ENCODE assay signal across 18 cellular contexts in genomic region chr10:114481055-114481454, GRCh38.
DNase-seq lines count a peak whose midpoint lies in the region; ATAC-seq and TF ChIP-seq lines count a peak whose summit lies in the region.
"Had no signal": no experiment of that assay in that cellular context is flagged by ENCODE, and none has a peak within 500 bp of the region (broad histone marks: within the 10 kb centered on the region; RNA-seq: fewer than 3 reads in every experiment).

No MANE protein-coding gene starts in this region.

- H3K4me3 Mint-ChIP-seq in T-helper 17 cell = no peak overlapping the region
- H3K4me3 Mint-ChIP-seq in stimulated activated memory B cell treated with anti-CD40 and anti-IgM and Interleukin-4, amounts not matched to agents 10 μg/mL and 1 μg/mL and 100 μg/mL, for 72 hours = no peak overlapping the region
- H3K4me3 Mint-ChIP-seq: B cell had no signal

- TF ChIP-seq RAD21 in SK-N-SH (IDR thresholded peaks at IDR 0.05; ENCODE audit: low read length) = no peak

- CTCF ChIA-PET in SK-N-SH (lab: Yijun Ruan, JAX) = interaction anchor here (1.3 to 5.3 kb wide), 4 partner anchors 10 to 340 kb away, joined by 3 to 42 read pairs (median 17); partner anchors contain the start of gene FHIP2A

- H3K9ac ChIP-seq in SK-N-SH = no peak overlapping the region

- no peak for ATAC-seq in SK-N-SH treated with all-trans-retinoic acid at 6 μM for 48 hours
- ATAC-seq in heart left ventricle = no peak
- no peak for ATAC-seq in left ventricle myocardium superior
- no peak for ATAC-seq in T-helper 17 cell
- ATAC-seq in stimulated activated memory B cell treated with anti-CD40 and anti-IgM and Interleukin-4, amounts not matched to agents 10 μg/mL and 1 μg/mL and 100 μg/mL, for 72 hours = no peak
- ATAC-seq in GM21515 (IDR thresholded peaks at IDR 0.05; ENCODE audit: unreplicated experiment) = no peak
- no peak for ATAC-seq in GM19467 (IDR thresholded peaks at IDR 0.05; ENCODE audit: unreplicated experiment)

- H3K4me1 ChIP-seq in SK-N-SH (ENCODE audit: control insufficient read depth in 1 of 2, insufficient read depth in 2 of 2, low read depth in 1 of 2, low read length in 1 of 2) (peaks cover 0 to 33% of the 10 kb centered on the region in 2 experiments; a peak in 2 of 4 replicates), heart left ventricle (peaks cover 6 to 89% (median 52%) of the 10 kb centered on the region in 12 donors)

- WGBS in SK-N-SH (ENCODE audit: low lambda C conversion rate) = 57% methylated on average over 3 of the region's 3 CpGs
- 68 to 78% (median 74%) methylated on average over 3 of the region's 3 CpGs for WGBS in heart left ventricle, 4 donors

- TF ChIP-seq EP300 in SK-N-SH (IDR thresholded peaks at IDR 0.05; ENCODE audit: borderline replicate concordance in 1 of 2, low read depth in 1 of 2, low read length in 1 of 2) = no peak

- DNase-seq in SK-N-SH = no peak
- no peak for DNase-seq in heart left ventricle
- no peak for DNase-seq in left ventricle myocardium superior
- DNase-seq in T-helper 17 cell = no peak
- DNase-seq: DMS79 treated with DMSO at 0.1 percent for 48 hours, KG1, NCI-H1048, NCI-H1436 treated with DMSO at 0.1 percent for 48 hours, NCI-H2029 treated with DMSO at 0.1 percent for 48 hours, NCI-H510A, NCI-H774, RPMI8226 had no signal

- no peaks in the 10 kb centered on the region for H3K9me3 Mint-ChIP-seq in stimulated activated memory B cell treated with anti-CD40 and anti-IgM and Interleukin-4, amounts not matched to agents 10 μg/mL and 1 μg/mL and 100 μg/mL, for 72 hours

- H3K27me3 ChIP-seq in SK-N-SH (ENCODE audit: insufficient read depth) = no peaks in the 10 kb centered on the region
- no peaks in the 10 kb centered on the region for H3K27me3 ChIP-seq in heart left ventricle

- intact Hi-C loops in heart left ventricle (cut with DNase I) (loop anchor here in 2 of 10 donors (5.0 to 10.0 kb wide), 2 partner anchors 41 to 154 kb away; no protein-coding TSS in a partner anchor), left ventricle myocardium superior (cut with micrococcal nuclease) (no loop called here)

- POLR2A ChIA-PET in SK-N-SH (lab: Yijun Ruan, JAX) = no interaction called here

- TF ChIP-seq POLR2A in heart left ventricle (IDR thresholded peaks at IDR 0.05) = no peak

- no peak overlapping the region; a peak in 1 of 4 replicates for H3K27ac ChIP-seq in SK-N-SH (ENCODE audit: low read depth in 2 of 2, low read length in 1 of 2)
- peak overlapping the region in 11 of 12 donors; percentile 52 to 93 (median 80) for H3K27ac ChIP-seq in heart left ventricle
- H3K27ac ChIP-seq: 22Rv1 had no signal

- H3K79me2 ChIP-seq in SK-N-SH (ENCODE audit: insufficient read depth) = no peaks in the 10 kb centered on the region

- H3F3A ChIP-seq in SK-N-SH (replicated peaks; ENCODE audit: insufficient read depth) = no peaks in the 10 kb centered on the region

- H3K36me3 ChIP-seq in SK-N-SH (replicated peaks in 1 of 2; ENCODE audit: control insufficient read depth in 1 of 2, insufficient read depth in 2 of 2, low read length in 1 of 2) (peaks cover 0 to 10% of the 10 kb centered on the region in 2 experiments), heart left ventricle (peaks cover 0 to 49% (median 18%) of the 10 kb centered on the region in 9 donors)

- H3K9me2 ChIP-seq in SK-N-SH = no peaks in the 10 kb centered on the region

- peaks cover 4% of the 10 kb centered on the region for H3K36me3 Mint-ChIP-seq in T-helper 17 cell (ENCODE audit: low read depth)
- H3K36me3 Mint-ChIP-seq in stimulated activated memory B cell treated with anti-CD40 and anti-IgM and Interleukin-4, amounts not matched to agents 10 μg/mL and 1 μg/mL and 100 μg/mL, for 72 hours = peaks cover 37% of the 10 kb centered on the region

- no peak overlapping the region for H2AFZ ChIP-seq in SK-N-SH (ENCODE audit: low read depth)

- H3K27ac Mint-ChIP-seq in T-helper 17 cell = peak overlapping the region; percentile 88
- H3K27ac Mint-ChIP-seq in stimulated activated memory B cell treated with anti-CD40 and anti-IgM and Interleukin-4, amounts not matched to agents 10 μg/mL and 1 μg/mL and 100 μg/mL, for 72 hours = peak overlapping the region; percentile 13
- H3K27ac Mint-ChIP-seq: B cell had no signal

- H3K9me3 ChIP-seq in SK-N-SH (no peaks in the 10 kb centered on the region), heart left ventricle (no peaks in the 10 kb centered on the region), T-helper 17 cell (ENCODE audit: control insufficient read depth, low read length, poor library complexity, severe bottlenecking) (no peaks in the 10 kb centered on the region)

- H4K20me1 ChIP-seq in SK-N-SH (ENCODE audit: insufficient read depth) = no peaks in the 10 kb centered on the region

- H3K27me3 Mint-ChIP-seq in T-helper 17 cell = no peaks in the 10 kb centered on the region
- H3K27me3 Mint-ChIP-seq in stimulated activated memory B cell treated with anti-CD40 and anti-IgM and Interleukin-4, amounts not matched to agents 10 μg/mL and 1 μg/mL and 100 μg/mL, for 72 hours = no peaks in the 10 kb centered on the region
- H3K27me3 Mint-ChIP-seq: B cell had no signal

- H3K4me2 ChIP-seq in SK-N-SH = no peak overlapping the region

- H3K4me3 ChIP-seq in SK-N-SH (ENCODE audit: low read depth in 2 of 2, low read length in 1 of 2) = no peak overlapping the region
- no peak overlapping the region for H3K4me3 ChIP-seq in heart left ventricle

- H3K4me1 Mint-ChIP-seq in T-helper 17 cell = peaks cover 27% of the 10 kb centered on the region
- peaks cover 10% of the 10 kb centered on the region for H3K4me1 Mint-ChIP-seq in stimulated activated memory B cell treated with anti-CD40 and anti-IgM and Interleukin-4, amounts not matched to agents 10 μg/mL and 1 μg/mL and 100 μg/mL, for 72 hours

- TF ChIP-seq CTCF in SK-N-SH (IDR thresholded peaks at IDR 0.05) = no peak
- no peak for TF ChIP-seq CTCF in heart left ventricle (IDR thresholded peaks at IDR 0.05)

TF ChIP-seq in SK-N-SH treated with all-trans-retinoic acid at 6 μM for 48 hours, 23 proteins besides CTCF, POLR2A, EP300 and RAD21:
- no peak for TF ChIP-seq CSDC2 (CRISPR knock-in tag; IDR thresholded peaks at IDR 0.05)
- peak; percentile 45 for TF ChIP-seq ISL1 (CRISPR knock-in tag; IDR thresholded peaks at IDR 0.05)
TF ChIP-seq in SK-N-SH treated with all-trans-retinoic acid at 6 μM for 48 hours: peak in this region for 1.

TF ChIP-seq in SK-N-SH, 30 proteins besides CTCF, POLR2A, EP300 and RAD21:
- TF ChIP-seq GABPA (IDR thresholded peaks at IDR 0.05; ENCODE audit: low read depth) (no peak), EZH2phosphoT487 (IDR thresholded peaks at IDR 0.05; ENCODE audit: borderline replicate concordance, low read depth) (no peak)

Comparison
In these comparisons a context has a peak if more than half of its experiments do, and no peak if none do; other contexts are left out.
1. H3K27ac ChIP-seq: peak in heart left ventricle (11 of 12); none in SK-N-SH (0 of 2).